ENCODE assay signal across 33 cellular contexts in genomic region chr12:94555687-94556086, GRCh38.
DNase-seq lines count a peak whose midpoint lies in the region; ATAC-seq and TF ChIP-seq lines count a peak whose summit lies in the region.
"Had no signal": no experiment of that assay in that cellular context is flagged by ENCODE, and none has a peak within 500 bp of the region (broad histone marks: within the 10 kb centered on the region; RNA-seq: fewer than 3 reads in every experiment).

No MANE protein-coding gene starts in this region.

- H3K4me2 ChIP-seq in neural cell (ENCODE audit: low read length): no peak overlapping the region
- H3K4me2 ChIP-seq: A549; BLaER1; BLaER1 treated with 17β-estradiol and CSF1 and Interleukin-3, amounts not matched to agents 10 nM and 100 nM had no signal

- H3K4me1 ChIP-seq in endodermal cell (ENCODE audit: control insufficient read depth, insufficient read depth, low read length): peaks cover under 1% of the 10 kb centered on the region
- H3K4me1 ChIP-seq in heart right ventricle: no peaks in the 10 kb centered on the region
- H3K4me1 ChIP-seq: BE2C, Caco-2 had no signal

- H3K79me2 ChIP-seq in neural cell (replicated peaks; ENCODE audit: insufficient read depth, low read length): no peaks in the 10 kb centered on the region

- H3K27ac ChIP-seq in endodermal cell (ENCODE audit: low read depth, low read length) (no peak overlapping the region), neural cell (ENCODE audit: low read length) (peak overlapping the region; percentile 33), heart right ventricle (no peak overlapping the region), dorsolateral prefrontal cortex (peak overlapping the region in 9 of 59 donors; percentile 15 to 93 (median 51))
- H3K27ac ChIP-seq: 22Rv1; A549; BLaER1; BLaER1 treated with 17β-estradiol and CSF1 and Interleukin-3, amounts not matched to agents 10 nM and 100 nM; C4-2B had no signal

- TF ChIP-seq RAD21 in neural cell (conservative IDR thresholded peaks at IDR 0.05): no peak

- intact Hi-C loops in heart right ventricle (cut with DNase I): no loop called here
- intact Hi-C loops in dorsolateral prefrontal cortex (cut with DNase I): no loop called here

- no peak for TF ChIP-seq CTCF in endodermal cell (conservative IDR thresholded peaks at IDR 0.05)
- TF ChIP-seq CTCF in neural cell (IDR thresholded peaks at IDR 0.05; ENCODE audit: poor library complexity, severe bottlenecking): no peak
- no peak for TF ChIP-seq CTCF in heart right ventricle (IDR thresholded peaks at IDR 0.05)
- no peak for TF ChIP-seq CTCF in dorsolateral prefrontal cortex (IDR thresholded peaks at IDR 0.05 in 54 of 56, conservative IDR thresholded peaks at IDR 0.05 in 2 of 56; ENCODE audit: low read depth in 1 of 56, partially characterized antibody in 56 of 56)

- no peaks in the 10 kb centered on the region for H3K9me3 ChIP-seq in endodermal cell (ENCODE audit: control insufficient read depth, low read length)
- no peaks in the 10 kb centered on the region for H3K9me3 ChIP-seq in neural cell (ENCODE audit: low read length)
- H3K9me3 ChIP-seq in heart right ventricle: peaks cover 0 to 12% (median 0%) of the 10 kb centered on the region in 11 donors
- H3K9me3 ChIP-seq: BE2C, BLaER1 had no signal

- H3K9me2 ChIP-seq in neural cell (ENCODE audit: insufficient read depth, low read length): no peaks in the 10 kb centered on the region

- H3K4me3 ChIP-seq in endodermal cell (ENCODE audit: low read length) (no peak overlapping the region), neural cell (ENCODE audit: low read length) (no peak overlapping the region), heart right ventricle (no peak overlapping the region), dorsolateral prefrontal cortex (no peak overlapping the region)
- H3K4me3 ChIP-seq: A549; BLaER1; BLaER1 treated with 17β-estradiol and CSF1 and Interleukin-3, amounts not matched to agents 10 nM and 100 nM had no signal

- H3K4me3 Mint-ChIP-seq in endodermal cell: no peak overlapping the region
- H3K4me3 Mint-ChIP-seq: B cell; CD14-positive monocyte; CD4-positive, alpha-beta memory T cell; CD4-positive, alpha-beta T cell; CD4-positive, CD25-positive, alpha-beta regulatory T cell; CD8-positive, alpha-beta memory T cell; CD8-positive, alpha-beta T cell had no signal

- H3K9me3 Mint-ChIP-seq in endodermal cell: no peaks in the 10 kb centered on the region
- H3K9me3 Mint-ChIP-seq: CD4-positive, alpha-beta memory T cell; CD4-positive, alpha-beta T cell; CD8-positive, alpha-beta T cell had no signal

- no peak overlapping the region for H3K27ac Mint-ChIP-seq in endodermal cell
- H3K27ac Mint-ChIP-seq: B cell; CD14-positive monocyte; CD4-positive, alpha-beta memory T cell; CD4-positive, alpha-beta T cell; CD8-positive, alpha-beta T cell had no signal

- H3K36me3 ChIP-seq in endodermal cell (ENCODE audit: control insufficient read depth, insufficient read depth, low read length) (no peaks in the 10 kb centered on the region), neural cell (ENCODE audit: insufficient read depth, low read length) (no peaks in the 10 kb centered on the region), heart right ventricle (no peaks in the 10 kb centered on the region)
- H3K36me3 ChIP-seq: BE2C; BLaER1; BLaER1 treated with 17β-estradiol and CSF1 and Interleukin-3, amounts not matched to agents 10 nM and 100 nM had no signal

- H3K4me1 Mint-ChIP-seq in endodermal cell: peaks cover 5% of the 10 kb centered on the region
- H3K4me1 Mint-ChIP-seq: CD4-positive, CD25-positive, alpha-beta regulatory T cell had no signal

- no peak for TF ChIP-seq POLR2A in erythroblast (IDR thresholded peaks at IDR 0.05; ENCODE audit: low read length)

- no peak overlapping the region for H3K9ac ChIP-seq in endodermal cell (ENCODE audit: extremely low read depth, low read length, poor library complexity, severe bottlenecking)
- H3K9ac ChIP-seq in neural cell (ENCODE audit: low read length): no peak overlapping the region
- H3K9ac ChIP-seq: BLaER1; BLaER1 treated with 17β-estradiol and CSF1 and Interleukin-3, amounts not matched to agents 10 nM and 100 nM had no signal

- TF ChIP-seq EP300 in neural cell (conservative IDR thresholded peaks at IDR 0.05; ENCODE audit: poor library complexity, severe bottlenecking): no peak

- peak; percentile 7 for DNase-seq in endodermal cell
- peak; percentile 20 for DNase-seq in islet precursor cell
- DNase-seq in erythroblast (lab: John Stamatoyannopoulos, UW): no peak
- no peak for DNase-seq in heart right ventricle
- DNase-seq in dorsolateral prefrontal cortex: no peak
- DNase-seq: 8988T; ACHN; AML-193; BE2C; C1 segment of cervical spinal cord; Caco-2; Calu3; CD4-positive, alpha-beta memory T cell; CD4-positive, alpha-beta T cell; CD4-positive, CD25-positive, alpha-beta regulatory T cell; CD8-positive, alpha-beta memory T cell; CD8-positive, alpha-beta T cell; COR-L47; DMS 273 treated with DMSO at 0.1 percent for 48 hours; DMS153; DMS53; DMS79; DMS79 treated with DMSO at 0.1 percent for 48 hours; DND-41; EL had no signal

- no peak overlapping the region for H2AFZ ChIP-seq in neural cell (ENCODE audit: low read depth, low read length)

- ATAC-seq in heart right ventricle: no peak
- ATAC-seq: A549; CD8-positive, alpha-beta T cell had no signal

- no peaks in the 10 kb centered on the region for H3K36me3 Mint-ChIP-seq in endodermal cell (ENCODE audit: low read depth)
- H3K36me3 Mint-ChIP-seq: CD14-positive monocyte; CD4-positive, alpha-beta memory T cell; CD4-positive, CD25-positive, alpha-beta regulatory T cell; CD8-positive, alpha-beta memory T cell; CD8-positive, alpha-beta T cell had no signal

- H4K20me1 ChIP-seq in neural cell (ENCODE audit: insufficient read depth): no peaks in the 10 kb centered on the region
- H4K20me1 ChIP-seq: BLaER1; BLaER1 treated with 17β-estradiol and CSF1 and Interleukin-3, amounts not matched to agents 10 nM and 100 nM had no signal

- H3K27me3 ChIP-seq in endodermal cell (ENCODE audit: control insufficient read depth, insufficient read depth, low read length, poor library complexity, severe bottlenecking) (no peaks in the 10 kb centered on the region), neural cell (ENCODE audit: insufficient read depth, low read depth, low read length) (no peaks in the 10 kb centered on the region), heart right ventricle (no peaks in the 10 kb centered on the region), dorsolateral prefrontal cortex (no peaks in the 10 kb centered on the region)
- H3K27me3 ChIP-seq: BE2C, BLaER1 had no signal

- H3K27me3 Mint-ChIP-seq in endodermal cell (ENCODE audit: insufficient read depth): peaks cover 18% of the 10 kb centered on the region

- H3F3A ChIP-seq in neural cell (ENCODE audit: insufficient read depth, low read length, poor library complexity, severe bottlenecking): no peaks in the 10 kb centered on the region

- 91 to 100% methylated on average over 2 to 3 of the region's 3 CpGs for WGBS in endodermal cell (ENCODE audit: insufficient coverage in 1 of 2, insufficient read length in 1 of 2), 2 experiments
- WGBS in heart right ventricle, 2 donors: 86 to 92% methylated on average over 3 of the region's 3 CpGs

TF ChIP-seq in neural cell, 6 proteins besides CTCF, POLR2A, EP300 and RAD21:
- TF ChIP-seq TAF1 (IDR thresholded peaks at IDR 0.05; ENCODE audit: low read depth) (no peak), POLR2AphosphoS5 (IDR thresholded peaks at IDR 0.05) (no peak), SMC3 (conservative IDR thresholded peaks at IDR 0.05; ENCODE audit: poor library complexity) (no peak), REST (IDR thresholded peaks at IDR 0.05; ENCODE audit: borderline replicate concordance) (no peak), EZH2 (IDR thresholded peaks at IDR 0.05; ENCODE audit: borderline replicate concordance, insufficient read depth, low read length, poor library complexity, severe bottlenecking) (no peak), MXI1 (conservative IDR thresholded peaks at IDR 0.05; ENCODE audit: poor library complexity, severe bottlenecking) (no peak)

Comparison
In these comparisons a context has a peak if more than half of its experiments do, and no peak if none do; other contexts are left out.
1. DNase-seq: peak in endodermal cell (single experiment) and islet precursor cell (single experiment); none in erythroblast (0 of 2), heart right ventricle (0 of 2) and dorsolateral prefrontal cortex (0 of 10).